14 cellular contexts compared by ENCODE assay signal in the genomic region with DNA sequence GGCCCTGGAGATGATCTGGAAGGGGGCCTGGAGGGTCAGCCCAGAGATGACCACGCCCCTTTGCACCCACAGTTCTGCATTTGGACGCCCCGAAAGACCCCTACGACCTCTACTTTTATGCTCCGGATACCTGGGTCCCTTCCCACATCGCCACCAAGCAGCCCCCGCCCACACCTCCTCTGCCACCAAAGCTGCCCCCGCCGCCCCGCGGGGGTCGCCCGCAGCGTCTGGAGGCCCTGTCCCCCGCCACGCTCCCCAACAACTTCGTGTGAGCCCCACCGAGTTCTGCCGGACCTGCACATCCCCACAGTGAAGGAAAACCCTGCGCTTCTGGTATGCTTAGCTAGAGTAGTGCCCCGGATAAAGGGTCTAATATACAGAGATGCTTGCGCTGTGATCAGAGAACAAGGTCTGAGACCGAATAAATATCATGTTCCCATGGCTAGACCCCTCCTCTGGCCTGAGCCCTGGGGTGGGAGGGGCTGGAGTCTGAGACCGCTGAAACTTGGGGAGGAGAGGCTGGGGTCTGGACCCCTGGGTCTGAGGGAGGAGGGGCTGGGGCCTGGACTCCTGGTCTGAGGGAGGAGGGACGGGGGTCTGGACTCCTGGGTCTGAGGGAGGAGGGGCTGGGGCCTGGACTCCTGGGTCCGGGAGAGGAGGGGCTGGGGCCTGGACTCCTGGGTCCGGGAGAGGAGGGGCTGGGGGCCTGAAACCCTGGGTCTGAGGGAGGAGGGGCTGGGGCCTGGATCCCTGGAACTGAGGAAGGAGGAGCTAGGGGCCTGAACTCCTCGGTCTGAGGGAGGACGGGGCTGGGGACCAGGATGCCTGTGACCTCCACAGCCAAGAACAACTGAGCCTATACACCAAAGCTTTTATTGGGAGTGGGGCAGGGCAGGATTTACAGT. TPM values are rescaled to one million over a fixed set of nuclear protein-coding genes. Genes with fewer than 3 reads are reported as not detected.
DNase-seq lines count a peak whose midpoint lies in the region; ATAC-seq, FAIRE-seq and TF ChIP-seq lines count a peak whose summit lies in the region.
"Had no signal": no experiment of that assay in that cellular context is flagged by ENCODE, and none has a peak within 500 bp of the region (broad histone marks: within the 10 kb centered on the region; RNA-seq: fewer than 3 reads in every experiment).

No MANE protein-coding gene starts in this region.

- POLR2A ChIA-PET in A549 (lab: Yijun Ruan, JAX) = no interaction called here

- no peak overlapping the region for H4K5ac ChIP-seq in mesendoderm (ENCODE audit: low read length)

- peaks cover 3% of the 10 kb centered on the region for H3K9me3 Mint-ChIP-seq in Calu3 (ENCODE audit: low read depth, unreplicated experiment)
- H3K9me3 Mint-ChIP-seq in osteocyte (ENCODE audit: unreplicated experiment) = no peaks in the 10 kb centered on the region

- CTCF ChIA-PET in A549 (lab: Yijun Ruan, JAX) (interaction anchor here (0.6 to 13.8 kb wide), 11 partner anchors 7 to 280 kb away, joined by 3 to 141 read pairs (median 6); no protein-coding TSS in a partner anchor), Calu3 (lab: Charles Lee) (no interaction called here), mammary epithelial cell (lab: Charles Lee; ENCODE audit: low non-redundant PET) (no interaction called here)

- H3K4me3 ChIP-seq in A549 = peak overlapping the region; percentile 39; the same call in 2 of the 3 replicates
- H3K4me3 ChIP-seq in mammary epithelial cell (replicated peaks in 1 of 3; ENCODE audit: insufficient read depth in 1 of 3, low read depth in 2 of 3, low read length in 3 of 3) = peak overlapping the region in 1 of 3 experiments; percentile 7
- peak overlapping the region; percentile 14 for H3K4me3 ChIP-seq in mesendoderm (ENCODE audit: low read length)
- H3K4me3 ChIP-seq in small intestine (ENCODE audit: low read depth in 1 of 2, low read length in 2 of 2) = no peak overlapping the region
- H3K4me3 ChIP-seq: gastrocnemius medialis had no signal

- peak overlapping the region in 1 of 2 experiments; percentile 66; a peak in 4 of 6 replicates for H3K27ac ChIP-seq in A549
- no peak overlapping the region for H3K27ac ChIP-seq in mammary epithelial cell (ENCODE audit: insufficient read depth, low read depth, low read length)
- no peak overlapping the region for H3K27ac ChIP-seq in mesendoderm (ENCODE audit: low read depth, low read length)
- no peak overlapping the region for H3K27ac ChIP-seq in small intestine (ENCODE audit: low read depth in 1 of 2, low read length in 1 of 2)
- H3K27ac ChIP-seq: gastrocnemius medialis had no signal

- no peak overlapping the region for H2AK5ac ChIP-seq in mesendoderm (ENCODE audit: low read length)

- no peak for TF ChIP-seq RAD21 in A549 (conservative IDR thresholded peaks at IDR 0.05 in 1 of 2, IDR thresholded peaks at IDR 0.05 in 1 of 2)

- H3K27me3 Mint-ChIP-seq in Calu3 (ENCODE audit: unreplicated experiment) (peaks cover 99% of the 10 kb centered on the region), osteocyte (ENCODE audit: unreplicated experiment) (peaks cover 80% of the 10 kb centered on the region)

- H3K36me3 Mint-ChIP-seq in Calu3 (ENCODE audit: insufficient read depth, unreplicated experiment) = no peaks in the 10 kb centered on the region
- H3K36me3 Mint-ChIP-seq in osteocyte (ENCODE audit: unreplicated experiment) = peaks cover 2% of the 10 kb centered on the region

- H3K56ac ChIP-seq in mesendoderm (ENCODE audit: low read length) = peak overlapping the region; percentile 62

- BruUV-seq in Calu3 (replicated peaks; lab: Mats Ljungman, UMichigan) = no TSS peak
- no TSS peak for BruUV-seq in mammary epithelial cell (replicated peaks; lab: Mats Ljungman, UMichigan)

- H3K4me1 ChIP-seq in A549 (peaks cover 23% of the 10 kb centered on the region), mammary epithelial cell (ENCODE audit: insufficient read depth, low read length) (peaks cover 7% of the 10 kb centered on the region), mesendoderm (ENCODE audit: control insufficient read depth, low read depth, low read length) (no peaks in the 10 kb centered on the region), small intestine (ENCODE audit: control insufficient read depth in 2 of 2, insufficient read depth in 1 of 2, low read depth in 1 of 2, low read length in 1 of 2) (no peaks in the 10 kb centered on the region)

- TF ChIP-seq EP300 in A549 (IDR thresholded peaks at IDR 0.05) = no peak

- intact Hi-C loops in Calu3 (cut with micrococcal nuclease; ENCODE audit: unreplicated experiment) (loop anchor here (5.0 kb wide), 1 partner anchor 36 kb away; no protein-coding TSS in a partner anchor), mammary epithelial cell (cut with micrococcal nuclease) (no loop called here)

- no peaks in the 10 kb centered on the region for H3K79me2 ChIP-seq in mammary epithelial cell (ENCODE audit: insufficient read depth, low read length)
- H3K79me2 ChIP-seq in mesendoderm (ENCODE audit: control insufficient read depth, insufficient read depth, low read length) = no peaks in the 10 kb centered on the region

- dilution Hi-C loops in mammary epithelial cell (cut with HindIII; ENCODE audit: low sequenced_read_pairs) = no loop called here

- H3K79me1 ChIP-seq in mesendoderm (ENCODE audit: low read length) = no peaks in the 10 kb centered on the region

- no peak overlapping the region for H3K27ac Mint-ChIP-seq in Calu3 (ENCODE audit: unreplicated experiment)
- no peak overlapping the region for H3K27ac Mint-ChIP-seq in osteocyte (ENCODE audit: unreplicated experiment)
- H3K27ac Mint-ChIP-seq: CD4-positive, CD25-positive, alpha-beta regulatory T cell had no signal

- no peak for TF ChIP-seq POLR2A in A549 (IDR thresholded peaks at IDR 0.05; ENCODE audit: low read length)

- H4K20me1 ChIP-seq in mammary epithelial cell (ENCODE audit: insufficient read depth, low read length) = no peaks in the 10 kb centered on the region

- H4K8ac ChIP-seq in mesendoderm (ENCODE audit: low read depth, low read length) = no peak overlapping the region

- peak overlapping the region; percentile 78 for H2AFZ ChIP-seq in mammary epithelial cell (ENCODE audit: low read depth, low read length)

- no peak overlapping the region for H3K23ac ChIP-seq in mesendoderm (ENCODE audit: low read length)

- DNase-seq in A549 (ENCODE audit: low read depth in 1 of 2, low spot score in 1 of 2) (no peak), Calu3 (no peak), mammary epithelial cell (no peak), mesendoderm (no peak), GDM1 (lab: John Stamatoyannopoulos, UW) (no peak), KG1 (lab: John Stamatoyannopoulos, UW) (no peak), osteocyte (ENCODE audit: extremely low spot score, unreplicated experiment) (no peak), small intestine (no peak)
- DNase-seq: gastrocnemius medialis, GF-D8, SHP77 treated with DMSO at 0.1 percent for 48 hours had no signal

- no peak for FAIRE-seq in A549 (lab: Jason Lieb, UNC)
- FAIRE-seq in small intestine (lab: Jason Lieb, UNC) = no peak

- H3K36me3 ChIP-seq in mammary epithelial cell (ENCODE audit: insufficient read depth, low read length) = no peaks in the 10 kb centered on the region
- H3K36me3 ChIP-seq in mesendoderm (ENCODE audit: control insufficient read depth, insufficient read depth, low read length) = no peaks in the 10 kb centered on the region
- H3K36me3 ChIP-seq in small intestine (ENCODE audit: control insufficient read depth in 2 of 2, insufficient read depth in 2 of 2, low read length in 2 of 2) = no peaks in the 10 kb centered on the region
- H3K36me3 ChIP-seq: gastrocnemius medialis had no signal

- H2BK120ac ChIP-seq in mesendoderm (ENCODE audit: low read depth, low read length) = no peak overlapping the region

- H3K18ac ChIP-seq in mesendoderm (ENCODE audit: low read length) = no peak overlapping the region

- 62% methylated on average over 21 of the region's 29 CpGs for WGBS in A549 (ENCODE audit: missing lambda C conversion rate)
- 27% methylated on average over 10 of the region's 29 CpGs for WGBS in mammary epithelial cell (ENCODE audit: low coverage, missing lambda C conversion rate)
- no CpG with 5 or more reads among the region's 29 CpGs for WGBS in mesendoderm (ENCODE audit: extremely low coverage, insufficient coverage, low lambda C conversion rate)
- WGBS in small intestine, 3 donors = 12 to 19% (median 14%) methylated on average over 26 to 29 of the region's 29 CpGs

- no peak overlapping the region for H3K4ac ChIP-seq in mesendoderm (ENCODE audit: low read depth, low read length)

- in situ Hi-C loops in mammary epithelial cell (cut with MboI; ENCODE audit: low sequenced_read_pairs in 2 of 2) = loop anchor here in 1 of 2 donors (25.0 kb wide), 1 partner anchor 166 kb away; no protein-coding TSS in a partner anchor

- peaks cover 19% of the 10 kb centered on the region for H3K27me3 ChIP-seq in mammary epithelial cell (ENCODE audit: insufficient read depth, low read length)
- H3K27me3 ChIP-seq in mesendoderm (ENCODE audit: insufficient read depth, low read length, poor library complexity) = peaks cover 22% of the 10 kb centered on the region
- H3K27me3 ChIP-seq in small intestine (ENCODE audit: control insufficient read depth in 2 of 2, insufficient read depth in 2 of 2, low read length in 2 of 2) = peaks cover 12 to 66% of the 10 kb centered on the region in 2 donors

- H3K4me1 Mint-ChIP-seq in Calu3 (ENCODE audit: low read depth, unreplicated experiment) (peaks cover 21% of the 10 kb centered on the region), osteocyte (ENCODE audit: unreplicated experiment) (peaks cover 13% of the 10 kb centered on the region)

- H3K9me3 ChIP-seq in A549 = no peaks in the 10 kb centered on the region; the same call in 2 of the 3 replicates
- H3K9me3 ChIP-seq in mammary epithelial cell (replicated peaks; ENCODE audit: insufficient read depth, low read length) = no peaks in the 10 kb centered on the region
- H3K9me3 ChIP-seq in small intestine (ENCODE audit: control insufficient read depth, low read depth) = no peaks in the 10 kb centered on the region
- H3K9me3 ChIP-seq: gastrocnemius medialis had no signal

- H2BK15ac ChIP-seq in mesendoderm (replicated peaks; ENCODE audit: low read depth) = no peak overlapping the region

- no peak overlapping the region for H2BK5ac ChIP-seq in mesendoderm (ENCODE audit: low read length)

- ATAC-seq in A549 = no peak
- ATAC-seq: gastrocnemius medialis had no signal

- peak overlapping the region; percentile 98 for H3K4me2 ChIP-seq in A549
- peak overlapping the region; percentile 74 for H3K4me2 ChIP-seq in mammary epithelial cell (ENCODE audit: insufficient read depth, low read depth, low read length)
- peak overlapping the region; percentile 34 for H3K4me2 ChIP-seq in mesendoderm (ENCODE audit: low read length)

- H3K9ac ChIP-seq in mammary epithelial cell (ENCODE audit: insufficient read depth, low read length) = no peak overlapping the region
- H3K9ac ChIP-seq in mesendoderm (ENCODE audit: low read length) = peak overlapping the region; percentile 51

- H3K4me3 Mint-ChIP-seq in Calu3 (ENCODE audit: low read depth, unreplicated experiment) (peak overlapping the region; percentile 37), osteocyte (ENCODE audit: unreplicated experiment) (no peak overlapping the region)

- no peak for TF ChIP-seq CTCF in A549 (IDR thresholded peaks at IDR 0.05)
- TF ChIP-seq CTCF in Calu3 (IDR thresholded peaks at IDR 0.05; ENCODE audit: unreplicated experiment) = no peak
- TF ChIP-seq CTCF in mammary epithelial cell (conservative IDR thresholded peaks at IDR 0.05 in 1 of 2, IDR thresholded peaks at IDR 0.05 in 1 of 2; ENCODE audit: extremely low read depth in 1 of 2, insufficient read depth in 1 of 2, low read depth in 1 of 2, low read length in 2 of 2) = no peak
- TF ChIP-seq CTCF in osteocyte (IDR thresholded peaks at IDR 0.05) = no peak

RNA-seq across cellular contexts. Expression of gene GFY, which starts 3.6 kb away (rescaled TPM):
- polyA plus RNA-seq in A549 (2011; rRNA removed) = 0.06 TPM in 1 of 2 replicates, not detected in the other
- 0.09 and 0.10 TPM in 2 replicates for polyA plus RNA-seq in A549 (2012; cell fraction: cytosol; rRNA removed)
- 0.14 TPM in 1 of 2 replicates, not detected in the other for polyA plus RNA-seq in A549 (2012; cell fraction: nucleus; rRNA removed)
- polyA plus RNA-seq in A549 (2017; fragmentation: RNase III; extraction: RNeasy Plus Mini Kit Qiagen cat#74134 plus additional on column Dnase treatment) = 0.16 to 0.18 TPM in 2 of 3 replicates, not detected in the other
- polyA minus RNA-seq in A549 (2011; rRNA and poly(A)+ RNA removed) = not detected in 2 replicates
- total RNA-seq in Calu3 (2022) = not detected in 2 replicates
- not detected for total RNA-seq in mammary epithelial cell
- polyA plus RNA-seq in mammary epithelial cell = not detected
- not detected for polyA minus RNA-seq in mammary epithelial cell
- 0.29 TPM for polyA plus RNA-seq in mesendoderm (2013, experiment 1 of 2)
- polyA plus RNA-seq in mesendoderm (2013, experiment 2 of 2) = 0.39 TPM
- total RNA-seq in osteocyte = not detected in 2 replicates
- polyA plus RNA-seq in small intestine = not detected
- total RNA-seq: CD4-positive, CD25-positive, alpha-beta regulatory T cell; gastrocnemius medialis; LHCN-M2; mononuclear cell had no signal
- polyA plus RNA-seq: CD4-positive, CD25-positive, alpha-beta regulatory T cell had no signal

RNA-seq across cellular contexts. Expression of gene PTH2, which starts 5.6 kb away (rescaled TPM):
- not detected in 2 replicates for polyA plus RNA-seq in A549 (2011; rRNA removed)
- polyA plus RNA-seq in A549 (2012; cell fraction: cytosol; rRNA removed) = not detected in 2 replicates
- not detected in 2 replicates for polyA plus RNA-seq in A549 (2012; cell fraction: nucleus; rRNA removed)
- not detected in 3 replicates for polyA plus RNA-seq in A549 (2017; fragmentation: RNase III; extraction: RNeasy Plus Mini Kit Qiagen cat#74134 plus additional on column Dnase treatment)
- polyA minus RNA-seq in A549 (2011; rRNA and poly(A)+ RNA removed) = not detected in 2 replicates
- total RNA-seq in Calu3 (2022) = not detected in 2 replicates
- not detected for total RNA-seq in mammary epithelial cell
- polyA plus RNA-seq in mammary epithelial cell = not detected
- polyA minus RNA-seq in mammary epithelial cell = not detected
- polyA plus RNA-seq in mesendoderm (2013, experiment 1 of 2) = not detected
- not detected for polyA plus RNA-seq in mesendoderm (2013, experiment 2 of 2)
- total RNA-seq in osteocyte = not detected in 2 replicates
- not detected for polyA plus RNA-seq in small intestine
- total RNA-seq: CD4-positive, CD25-positive, alpha-beta regulatory T cell; gastrocnemius medialis; LHCN-M2; mononuclear cell had no signal
- polyA plus RNA-seq: CD4-positive, CD25-positive, alpha-beta regulatory T cell had no signal

RNA-seq across cellular contexts. Expression of gene SLC17A7, which starts 12.5 kb away (rescaled TPM):
- polyA plus RNA-seq in A549 (2011; rRNA removed) (0.48 and 0.50 TPM in 2 replicates), A549 (2017; fragmentation: RNase III; extraction: RNeasy Plus Mini Kit Qiagen cat#74134 plus additional on column Dnase treatment) (0.35 to 0.44 TPM (median 0.39 TPM) in 3 replicates), mammary epithelial cell (0.07 TPM), small intestine (1 to 10 TPM in 1 of 3 donors, under 1 TPM in 2; 0.22 to 1.1 (median 0.27) TPM)
- polyA plus RNA-seq in A549 (2012; cell fraction: cytosol; rRNA removed) = 0.38 and 0.45 TPM in 2 replicates
- 0.45 and 0.54 TPM in 2 replicates for polyA plus RNA-seq in A549 (2012; cell fraction: nucleus; rRNA removed)
- polyA minus RNA-seq in A549 (2011; rRNA and poly(A)+ RNA removed) = 0.41 and 0.83 TPM in 2 replicates
- total RNA-seq in Calu3 (2022) (not detected in 2 replicates), mammary epithelial cell (under 1 TPM; under 0.01 to 0.16 TPM), osteocyte (0.34 and 0.54 TPM in 2 replicates)
- polyA minus RNA-seq in mammary epithelial cell = not detected
- 0.48 TPM for polyA plus RNA-seq in mesendoderm (2013, experiment 1 of 2)
- 0.43 TPM for polyA plus RNA-seq in mesendoderm (2013, experiment 2 of 2)
- total RNA-seq: CD4-positive, CD25-positive, alpha-beta regulatory T cell; mononuclear cell had no signal
- polyA plus RNA-seq: CD4-positive, CD25-positive, alpha-beta regulatory T cell had no signal

RNA-seq across cellular contexts. Expression of gene PIH1D1, which starts 22.8 kb away (rescaled TPM):
- polyA plus RNA-seq in A549 (2011; rRNA removed) = 74.1 and 89.7 TPM in 2 replicates
- polyA plus RNA-seq in A549 (2012; cell fraction: cytosol; rRNA removed) = 92.0 and 116 TPM in 2 replicates
- polyA plus RNA-seq in A549 (2012; cell fraction: nucleus; rRNA removed) = 177 and 228 TPM in 2 replicates
- polyA plus RNA-seq in A549 (2017; fragmentation: RNase III; extraction: RNeasy Plus Mini Kit Qiagen cat#74134 plus additional on column Dnase treatment) = 96.8 to 114 TPM (median 113 TPM) in 3 replicates
- 58.1 and 66.8 TPM in 2 replicates for polyA minus RNA-seq in A549 (2011; rRNA and poly(A)+ RNA removed)
- 127 and 141 TPM in 2 replicates for total RNA-seq in Calu3 (2022)
- total RNA-seq in mammary epithelial cell = 10 to 100 TPM; 61.2 to 62.4 TPM
- 73.4 TPM for polyA plus RNA-seq in mammary epithelial cell
- 140 TPM for polyA minus RNA-seq in mammary epithelial cell
- polyA plus RNA-seq in mesendoderm (2013, experiment 1 of 2) = 102 TPM
- 102 TPM for polyA plus RNA-seq in mesendoderm (2013, experiment 2 of 2)
- total RNA-seq in osteocyte = 80.2 and 84.5 TPM in 2 replicates
- polyA plus RNA-seq in small intestine = 100 to 1,000 TPM in 1 of 3 donors, 10 to 100 TPM in 2; 87.7 to 115 (median 91.6) TPM

RNA-seq across cellular contexts. Expression of gene ALDH16A1, which starts 24.2 kb away (rescaled TPM):
- 9.7 and 10.2 TPM in 2 replicates for polyA plus RNA-seq in A549 (2011; rRNA removed)
- polyA plus RNA-seq in A549 (2012; cell fraction: cytosol; rRNA removed) = 29.9 and 37.0 TPM in 2 replicates
- polyA plus RNA-seq in A549 (2012; cell fraction: nucleus; rRNA removed) = 94.1 and 133 TPM in 2 replicates
- 19.9 to 23.0 TPM (median 23.0 TPM) in 3 replicates for polyA plus RNA-seq in A549 (2017; fragmentation: RNase III; extraction: RNeasy Plus Mini Kit Qiagen cat#74134 plus additional on column Dnase treatment)
- 9.3 and 10.6 TPM in 2 replicates for polyA minus RNA-seq in A549 (2011; rRNA and poly(A)+ RNA removed)
- total RNA-seq in Calu3 (2022) = 34.4 and 36.1 TPM in 2 replicates
- 10 to 100 TPM; 18.2 to 23.9 TPM for total RNA-seq in mammary epithelial cell
- 16.7 TPM for polyA plus RNA-seq in mammary epithelial cell
- polyA minus RNA-seq in mammary epithelial cell = 4.3 TPM
- polyA plus RNA-seq in mesendoderm (2013, experiment 1 of 2) = 17.6 TPM
- 16.0 TPM for polyA plus RNA-seq in mesendoderm (2013, experiment 2 of 2)
- 31.8 and 34.0 TPM in 2 replicates for total RNA-seq in osteocyte
- polyA plus RNA-seq in small intestine = 100 to 1,000 TPM in 2 of 3 donors, 10 to 100 TPM in 1; 59.4 to 130 (median 108) TPM

Comparison
In these comparisons a context has a peak if more than half of its experiments do, and no peak if none do; other contexts are left out.
1. H3K4me2 ChIP-seq: peak in every context shown above with its lines; median percentile 98 in A549; 74 in mammary epithelial cell; 34 in mesendoderm.
2. H3K4me3 ChIP-seq: peak in A549 (single experiment) and mesendoderm (single experiment); none in small intestine (0 of 2).